ENCODE assay signal across 8 cellular contexts in genomic region chr19:16025108-16026101, GRCh38. TPM values are rescaled to one million over a fixed set of nuclear protein-coding genes. Genes with fewer than 3 reads are reported as not detected.
DNase-seq lines count a peak whose midpoint lies in the region; ATAC-seq, FAIRE-seq and TF ChIP-seq lines count a peak whose summit lies in the region.

No MANE protein-coding gene starts in this region.

- intact Hi-C loops in tibial artery (cut with DNase I; ENCODE audit: low total_unique reads): loop anchor here (10.0 kb wide), 1 partner anchor 401 kb away; no protein-coding TSS in a partner anchor

- TF ChIP-seq CTCF in SK-N-SH (IDR thresholded peaks at IDR 0.05): peak; percentile 59
- TF ChIP-seq CTCF in foreskin keratinocyte (conservative IDR thresholded peaks at IDR 0.05): peak; percentile 49
- TF ChIP-seq CTCF in tibial artery (IDR thresholded peaks at IDR 0.05): peak; percentile 36 to 43

- H3K4me3 ChIP-seq in SK-N-SH (ENCODE audit: low read depth in 2 of 2, low read length in 1 of 2) (no peak overlapping the region), tibial artery (no peak overlapping the region)

- no peaks in the 10 kb centered on the region for H3K79me2 ChIP-seq in SK-N-SH (ENCODE audit: insufficient read depth)

- CTCF ChIA-PET in SK-N-SH (lab: Yijun Ruan, JAX): interaction anchor here (1.4 to 3.2 kb wide), 5 partner anchors 12 to 41 kb away, joined by 3 to 19 read pairs (median 4); no protein-coding TSS in a partner anchor

- WGBS in SK-N-SH (ENCODE audit: low lambda C conversion rate): 42% methylated on average over 6 of the region's 20 CpGs

- no peaks in the 10 kb centered on the region for H3F3A ChIP-seq in SK-N-SH (replicated peaks; ENCODE audit: insufficient read depth)

- H3K4me1 ChIP-seq in SK-N-SH (ENCODE audit: control insufficient read depth in 1 of 2, insufficient read depth in 2 of 2, low read depth in 1 of 2, low read length in 1 of 2): no peaks in the 10 kb centered on the region
- no peaks in the 10 kb centered on the region for H3K4me1 ChIP-seq in foreskin keratinocyte
- no peaks in the 10 kb centered on the region for H3K4me1 ChIP-seq in tibial artery

- no peaks in the 10 kb centered on the region; the same call in 1 of the 2 replicates for H3K27me3 ChIP-seq in SK-N-SH (ENCODE audit: insufficient read depth)
- no peaks in the 10 kb centered on the region for H3K27me3 ChIP-seq in foreskin keratinocyte
- H3K27me3 ChIP-seq in tibial artery: peaks cover 0 to 34% of the 10 kb centered on the region in 2 donors

- ATAC-seq in foreskin keratinocyte (peak; percentile 32), HG03565 (IDR thresholded peaks at IDR 0.05; ENCODE audit: unreplicated experiment) (no peak), HG03354 (IDR thresholded peaks at IDR 0.05; ENCODE audit: poor library complexity, severe bottlenecking, unreplicated experiment) (no peak), HG03442 (IDR thresholded peaks at IDR 0.05; ENCODE audit: unreplicated experiment) (no peak)

- no peak for TF ChIP-seq EP300 in SK-N-SH (IDR thresholded peaks at IDR 0.05; ENCODE audit: borderline replicate concordance in 1 of 2, low read depth in 1 of 2, low read length in 1 of 2)

- H4K20me1 ChIP-seq in SK-N-SH (ENCODE audit: insufficient read depth): no peaks in the 10 kb centered on the region

- H3K36me3 ChIP-seq in SK-N-SH (replicated peaks in 1 of 2; ENCODE audit: control insufficient read depth in 1 of 2, insufficient read depth in 2 of 2, low read length in 1 of 2) (no peaks in the 10 kb centered on the region), tibial artery (no peaks in the 10 kb centered on the region)

- H3K4me2 ChIP-seq in SK-N-SH: no peak overlapping the region

- H3K9ac ChIP-seq in SK-N-SH: no peak overlapping the region

- H2AFZ ChIP-seq in SK-N-SH (ENCODE audit: low read depth): no peak overlapping the region

- TF ChIP-seq RAD21 in SK-N-SH (IDR thresholded peaks at IDR 0.05; ENCODE audit: low read length): peak; percentile 35; the same call in 1 of the 2 replicates

- H3K9me2 ChIP-seq in SK-N-SH: no peaks in the 10 kb centered on the region

- H3K27ac ChIP-seq in SK-N-SH (ENCODE audit: low read depth in 2 of 2, low read length in 1 of 2) (no peak overlapping the region), foreskin keratinocyte (no peak overlapping the region), tibial artery (no peak overlapping the region)

- DNase-seq in 8988T: peak; percentile 71
- DNase-seq in GM18507 (ENCODE audit: extremely low spot score, insufficient read length, low read depth): peak; percentile 17
- DNase-seq in SK-N-SH: peak; percentile 61
- DNase-seq in foreskin keratinocyte: peak in 1 of 2 donors; percentile 15
- peak in 1 of 2 donors; percentile 64 for DNase-seq in tibial artery

- FAIRE-seq in GM18507 (lab: Jason Lieb, UNC): no peak

- no peaks in the 10 kb centered on the region for H3K9me3 ChIP-seq in SK-N-SH
- H3K9me3 ChIP-seq in tibial artery: no peaks in the 10 kb centered on the region

- POLR2A ChIA-PET in SK-N-SH (lab: Yijun Ruan, JAX): no interaction called here

TF ChIP-seq in SK-N-SH, 30 proteins besides CTCF, POLR2A, EP300 and RAD21:
- TF ChIP-seq, protein P1, sequence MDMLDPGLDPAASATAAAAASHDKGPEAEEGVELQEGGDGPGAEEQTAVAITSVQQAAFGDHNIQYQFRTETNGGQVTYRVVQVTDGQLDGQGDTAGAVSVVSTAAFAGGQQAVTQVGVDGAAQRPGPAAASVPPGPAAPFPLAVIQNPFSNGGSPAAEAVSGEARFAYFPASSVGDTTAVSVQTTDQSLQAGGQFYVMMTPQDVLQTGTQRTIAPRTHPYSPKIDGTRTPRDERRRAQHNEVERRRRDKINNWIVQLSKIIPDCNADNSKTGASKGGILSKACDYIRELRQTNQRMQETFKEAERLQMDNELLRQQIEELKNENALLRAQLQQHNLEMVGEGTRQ (IDR thresholded peaks at IDR 0.05; ENCODE audit: borderline replicate concordance, low read depth, low read length): no peak
- TF ChIP-seq NRF1 (IDR thresholded peaks at IDR 0.05; ENCODE audit: low read depth, low read length) (no peak), RCOR1 (IDR thresholded peaks at IDR 0.05; ENCODE audit: low read length) (no peak), CHD2 (IDR thresholded peaks at IDR 0.05; ENCODE audit: low read length, partially characterized antibody) (no peak), GABPA (IDR thresholded peaks at IDR 0.05; ENCODE audit: low read depth) (no peak), TEAD4 (IDR thresholded peaks at IDR 0.05; ENCODE audit: borderline replicate concordance, insufficient read depth) (no peak), ELF1 (IDR thresholded peaks at IDR 0.05) (no peak), FOSL2 (IDR thresholded peaks at IDR 0.05; ENCODE audit: borderline replicate concordance, low read depth) (peak; percentile 43; the same call in 1 of the 2 replicates), JUND (IDR thresholded peaks at IDR 0.05) (no peak), TCF12 (IDR thresholded peaks at IDR 0.05) (no peak), POLR2AphosphoS5 (IDR thresholded peaks at IDR 0.05; ENCODE audit: low read depth, low read length) (no peak), MAX (IDR thresholded peaks at IDR 0.05; ENCODE audit: low read depth) (0 out of 2 replicates have a peak, but pooled peaks have one; percentile 21), SMC3 (IDR thresholded peaks at IDR 0.05; ENCODE audit: low read depth, low read length) (peak; percentile 42), MEF2A (IDR thresholded peaks at IDR 0.05; ENCODE audit: borderline replicate concordance, low read depth) (no peak), RXRA (IDR thresholded peaks at IDR 0.05; ENCODE audit: borderline replicate concordance, low read depth) (no peak), RFX5 (IDR thresholded peaks at IDR 0.05; ENCODE audit: low read length) (no peak), SIN3A (IDR thresholded peaks at IDR 0.05; ENCODE audit: borderline replicate concordance, low read depth, low read length) (no peak)
- TF ChIP-seq, protein P2, sequence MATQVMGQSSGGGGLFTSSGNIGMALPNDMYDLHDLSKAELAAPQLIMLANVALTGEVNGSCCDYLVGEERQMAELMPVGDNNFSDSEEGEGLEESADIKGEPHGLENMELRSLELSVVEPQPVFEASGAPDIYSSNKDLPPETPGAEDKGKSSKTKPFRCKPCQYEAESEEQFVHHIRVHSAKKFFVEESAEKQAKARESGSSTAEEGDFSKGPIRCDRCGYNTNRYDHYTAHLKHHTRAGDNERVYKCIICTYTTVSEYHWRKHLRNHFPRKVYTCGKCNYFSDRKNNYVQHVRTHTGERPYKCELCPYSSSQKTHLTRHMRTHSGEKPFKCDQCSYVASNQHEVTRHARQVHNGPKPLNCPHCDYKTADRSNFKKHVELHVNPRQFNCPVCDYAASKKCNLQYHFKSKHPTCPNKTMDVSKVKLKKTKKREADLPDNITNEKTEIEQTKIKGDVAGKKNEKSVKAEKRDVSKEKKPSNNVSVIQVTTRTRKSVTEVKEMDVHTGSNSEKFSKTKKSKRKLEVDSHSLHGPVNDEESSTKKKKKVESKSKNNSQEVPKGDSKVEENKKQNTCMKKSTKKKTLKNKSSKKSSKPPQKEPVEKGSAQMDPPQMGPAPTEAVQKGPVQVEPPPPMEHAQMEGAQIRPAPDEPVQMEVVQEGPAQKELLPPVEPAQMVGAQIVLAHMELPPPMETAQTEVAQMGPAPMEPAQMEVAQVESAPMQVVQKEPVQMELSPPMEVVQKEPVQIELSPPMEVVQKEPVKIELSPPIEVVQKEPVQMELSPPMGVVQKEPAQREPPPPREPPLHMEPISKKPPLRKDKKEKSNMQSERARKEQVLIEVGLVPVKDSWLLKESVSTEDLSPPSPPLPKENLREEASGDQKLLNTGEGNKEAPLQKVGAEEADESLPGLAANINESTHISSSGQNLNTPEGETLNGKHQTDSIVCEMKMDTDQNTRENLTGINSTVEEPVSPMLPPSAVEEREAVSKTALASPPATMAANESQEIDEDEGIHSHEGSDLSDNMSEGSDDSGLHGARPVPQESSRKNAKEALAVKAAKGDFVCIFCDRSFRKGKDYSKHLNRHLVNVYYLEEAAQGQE (IDR thresholded peaks at IDR 0.05; ENCODE audit: low read depth, low read length): no peak
- TF ChIP-seq, protein P3, sequence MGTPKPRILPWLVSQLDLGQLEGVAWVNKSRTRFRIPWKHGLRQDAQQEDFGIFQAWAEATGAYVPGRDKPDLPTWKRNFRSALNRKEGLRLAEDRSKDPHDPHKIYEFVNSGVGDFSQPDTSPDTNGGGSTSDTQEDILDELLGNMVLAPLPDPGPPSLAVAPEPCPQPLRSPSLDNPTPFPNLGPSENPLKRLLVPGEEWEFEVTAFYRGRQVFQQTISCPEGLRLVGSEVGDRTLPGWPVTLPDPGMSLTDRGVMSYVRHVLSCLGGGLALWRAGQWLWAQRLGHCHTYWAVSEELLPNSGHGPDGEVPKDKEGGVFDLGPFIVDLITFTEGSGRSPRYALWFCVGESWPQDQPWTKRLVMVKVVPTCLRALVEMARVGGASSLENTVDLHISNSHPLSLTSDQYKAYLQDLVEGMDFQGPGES (IDR thresholded peaks at IDR 0.05; ENCODE audit: low read depth, low read length): no peak
TF ChIP-seq in SK-N-SH: peak in this region for 3.

RNA-seq across cellular contexts. Expression of gene TPM4, which starts 50.9 kb away (rescaled TPM):
- 415 and 440 TPM in 2 replicates for polyA plus RNA-seq in SK-N-SH (2012; rRNA removed)
- 478 and 600 TPM in 2 replicates for polyA plus RNA-seq in SK-N-SH (2012; cell fraction: cytosol; rRNA removed)
- polyA plus RNA-seq in SK-N-SH (2012; cell fraction: nucleus; rRNA removed): 280 and 324 TPM in 2 replicates
- total RNA-seq in foreskin keratinocyte: 691 and 701 TPM in 2 replicates
- 552 and 595 TPM in 2 replicates for polyA plus RNA-seq in foreskin keratinocyte
